In genomic region chr15:66939016-66939415, GRCh38 we compare ENCODE assay signal across 23 cellular contexts.
"Had no signal": no experiment of that assay in that cellular context is flagged by ENCODE, and none has a peak within 500 bp of the region (broad histone marks: within the 10 kb centered on the region; RNA-seq: fewer than 3 reads in every experiment).

No MANE protein-coding gene starts in this region.

- DNase-seq: activated B cell treated with CpG ODN at 0.5 μM for 24 hours; activated CD4-positive, alpha-beta memory T cell treated with anti-CD3 and anti-CD28 coated beads, Interleukin-2, amount 10 ng/mL, durations not matched to agents 7 days and 5 days; activated CD4-positive, alpha-beta T cell treated with anti-CD3 and anti-CD28 coated beads for 36 hours; activated CD4-positive, alpha-beta T cell treated with anti-CD3 and anti-CD28 coated beads, Interleukin-2, amount 50 U/mL, for 1 hour; activated gamma-delta T cell; activated naive CD4-positive, alpha-beta T cell treated with anti-CD3 and anti-CD28 coated beads, Interleukin-2, amount 10 ng/mL, durations not matched to agents 7 days and 5 days; activated naive CD8-positive, alpha-beta T cell treated with anti-CD3 and anti-CD28 coated beads for 36 hours; activated T-cell treated with anti-CD3 and anti-CD28 coated beads for 4 hours; activated T-cell treated with anti-CD3 and anti-CD28 coated beads, Interleukin-2, amount 50 U/mL, for 48 hours; caudate nucleus; KG1; NCI-H1092; NCI-H1417; NCI-H2029; NCI-H345; NCI-H510A; NCI-H526 treated with DMSO at 0.1 percent for 48 hours; NCI-H82; Peyer's patch; SHP77 treated with DMSO at 0.1 percent for 48 hours; T-helper 17 cell; T1000 had no signal

- H3K4me3 ChIP-seq: Peyer's patch had no signal

- H3K36me3 ChIP-seq: Peyer's patch had no signal

- H3K27me3 ChIP-seq: Peyer's patch had no signal

- H3K27ac ChIP-seq: Peyer's patch had no signal

- H3K9me3 ChIP-seq: Peyer's patch had no signal

- ATAC-seq: activated CD4-positive, alpha-beta T cell treated with anti-CD3 and anti-CD28 coated beads for 36 hours; activated T-helper 17 cell treated with anti-CD3 and anti-CD28 coated beads, Interleukin-2, amount 50 U/mL, for 72 hours; T-helper 17 cell had no signal
